Comparison of ENCODE assay signal across 1 cellular context in genomic region chr11:1516273-1517067, GRCh38.
TF ChIP-seq lines count a peak whose summit lies in the region.

No MANE protein-coding gene starts in this region.

TF ChIP-seq in SK-N-SH, 30 proteins besides CTCF, POLR2A, EP300 and RAD21 (continued from another document):
- TF ChIP-seq REST (IDR thresholded peaks at IDR 0.05; ENCODE audit: low read depth, low read length), result no peak
- no peak for TF ChIP-seq NRF1 (IDR thresholded peaks at IDR 0.05; ENCODE audit: low read depth, low read length)
- TF ChIP-seq FOXJ3 (CRISPR knock-in tag; IDR thresholded peaks at IDR 0.05), result no peak
- no peak for TF ChIP-seq IRF3 (IDR thresholded peaks at IDR 0.05; ENCODE audit: low read depth, low read length)
